23 cellular contexts compared by ENCODE assay signal in genomic region chr11:26632691-26633159, GRCh38.
DNase-seq lines count a peak whose midpoint lies in the region; ATAC-seq, FAIRE-seq and TF ChIP-seq lines count a peak whose summit lies in the region.
"Had no signal": no experiment of that assay in that cellular context is flagged by ENCODE, and none has a peak within 500 bp of the region (broad histone marks: within the 10 kb centered on the region; RNA-seq: fewer than 3 reads in every experiment).

No MANE protein-coding gene starts in this region.

- no TSS peak for BruUV-seq in mammary epithelial cell (replicated peaks; lab: Mats Ljungman, UMichigan)

- 50% methylated on average over 1 of the region's 2 CpGs for WGBS in mammary epithelial cell (ENCODE audit: low coverage, missing lambda C conversion rate)

- TF ChIP-seq CTCF in mammary epithelial cell (conservative IDR thresholded peaks at IDR 0.05 in 1 of 2, IDR thresholded peaks at IDR 0.05 in 1 of 2; ENCODE audit: extremely low read depth in 1 of 2, insufficient read depth in 1 of 2, low read depth in 1 of 2, low read length in 2 of 2): no peak

- no peak overlapping the region for H2AFZ ChIP-seq in mammary epithelial cell (ENCODE audit: low read depth, low read length)

- DNase-seq in GM12892 (ENCODE audit: insufficient read length) (no peak), sciatic nerve (ENCODE audit: low spot score) (no peak), mammary epithelial cell (no peak)
- DNase-seq: activated CD4-positive, CD25-positive, alpha-beta regulatory T cell; body of pancreas; CD4-positive, alpha-beta T cell; dermis blood vessel endothelial cell; DND-41; glutamatergic neuron; HCEC 1CT; immature natural killer cell; NCI-H1092; stimulated activated naive CD4-positive, alpha-beta T cell; trophoblast cell had no signal

- FAIRE-seq in GM12892 (lab: Jason Lieb, UNC): peak; percentile 88

- H3K4me3 ChIP-seq in mammary epithelial cell (replicated peaks in 1 of 3; ENCODE audit: insufficient read depth in 1 of 3, low read depth in 2 of 3, low read length in 3 of 3): no peak overlapping the region
- H3K4me3 ChIP-seq: body of pancreas had no signal

- H4K20me1 ChIP-seq in mammary epithelial cell (ENCODE audit: insufficient read depth, low read length): no peaks in the 10 kb centered on the region

- peaks cover 9% of the 10 kb centered on the region for H3K9me3 Mint-ChIP-seq in activated T-helper 17 cell treated with anti-CD3 and anti-CD28 coated beads, Interleukin-2, amount 50 U/mL, for 72 hours
- H3K9me3 Mint-ChIP-seq: T-helper 1 cell treated with Interleukin-12 subunit alpha and Interleukin-12 subunit beta and Interleukin-4 antibody, amounts not matched to agents 30 μg/mL and 1 μg/mL, for 36 hours had no signal

- no peak overlapping the region for H3K27ac Mint-ChIP-seq in activated T-helper 17 cell treated with anti-CD3 and anti-CD28 coated beads, Interleukin-2, amount 50 U/mL, for 72 hours
- H3K27ac Mint-ChIP-seq: activated naive CD4-positive, alpha-beta T cell treated with anti-CD3 and anti-CD28 coated beads, Interleukin-2, amount 50 U/mL, for 24 hours; CD4-positive, alpha-beta T cell; immature natural killer cell; natural killer cell treated with Interleukin-12 subunit alpha and Interleukin-12 subunit beta and Interleukin-15 and Interleukin-18, amount 100 ng/mL, for 72 hours; T-helper 1 cell treated with Interleukin-12 subunit alpha and Interleukin-12 subunit beta and Interleukin-4 antibody, amounts not matched to agents 30 μg/mL and 1 μg/mL, for 36 hours had no signal

- H3K9ac ChIP-seq in mammary epithelial cell (ENCODE audit: insufficient read depth, low read length): no peak overlapping the region

- no peak overlapping the region for H3K4me3 Mint-ChIP-seq in activated T-helper 17 cell treated with anti-CD3 and anti-CD28 coated beads, Interleukin-2, amount 50 U/mL, for 72 hours
- H3K4me3 Mint-ChIP-seq: activated naive CD4-positive, alpha-beta T cell treated with anti-CD3 and anti-CD28 coated beads, Interleukin-2, amount 50 U/mL, for 24 hours; CD4-positive, alpha-beta T cell; IgD-negative memory B cell; immature natural killer cell; natural killer cell treated with Interleukin-12 subunit alpha and Interleukin-12 subunit beta and Interleukin-15 and Interleukin-18, amount 100 ng/mL, for 72 hours; T-helper 1 cell treated with Interleukin-12 subunit alpha and Interleukin-12 subunit beta and Interleukin-4 antibody, amounts not matched to agents 30 μg/mL and 1 μg/mL, for 36 hours had no signal

- no peak for TF ChIP-seq POLR2A in GM12892 (IDR thresholded peaks at IDR 0.05; ENCODE audit: low read depth, low read length)

- no peak overlapping the region for H3K27ac ChIP-seq in mammary epithelial cell (ENCODE audit: insufficient read depth, low read depth, low read length)
- H3K27ac ChIP-seq: body of pancreas had no signal

- in situ Hi-C loops in mammary epithelial cell (cut with MboI; ENCODE audit: low sequenced_read_pairs in 2 of 2): no loop called here

- dilution Hi-C loops in mammary epithelial cell (cut with HindIII; ENCODE audit: low sequenced_read_pairs): no loop called here

- no peaks in the 10 kb centered on the region for H3K4me1 ChIP-seq in mammary epithelial cell (ENCODE audit: insufficient read depth, low read length)
- H3K4me1 ChIP-seq: body of pancreas had no signal

- no peaks in the 10 kb centered on the region for H3K27me3 Mint-ChIP-seq in activated T-helper 17 cell treated with anti-CD3 and anti-CD28 coated beads, Interleukin-2, amount 50 U/mL, for 72 hours
- H3K27me3 Mint-ChIP-seq: activated naive CD4-positive, alpha-beta T cell treated with anti-CD3 and anti-CD28 coated beads, Interleukin-2, amount 50 U/mL, for 24 hours; CD4-positive, alpha-beta T cell; IgD-negative memory B cell; natural killer cell treated with Interleukin-12 subunit alpha and Interleukin-12 subunit beta and Interleukin-15 and Interleukin-18, amount 100 ng/mL, for 72 hours had no signal

- intact Hi-C loops in sciatic nerve (cut with DNase I): no loop called here
- intact Hi-C loops in mammary epithelial cell (cut with micrococcal nuclease): no loop called here

- no peak overlapping the region for H3K4me2 ChIP-seq in mammary epithelial cell (ENCODE audit: insufficient read depth, low read depth, low read length)

- no peaks in the 10 kb centered on the region for H3K36me3 ChIP-seq in mammary epithelial cell (ENCODE audit: insufficient read depth, low read length)

- H3K36me3 Mint-ChIP-seq in activated T-helper 17 cell treated with anti-CD3 and anti-CD28 coated beads, Interleukin-2, amount 50 U/mL, for 72 hours (ENCODE audit: low read depth): no peaks in the 10 kb centered on the region
- H3K36me3 Mint-ChIP-seq: activated naive CD4-positive, alpha-beta T cell treated with anti-CD3 and anti-CD28 coated beads, Interleukin-2, amount 50 U/mL, for 24 hours; IgD-negative memory B cell; natural killer cell treated with Interleukin-12 subunit alpha and Interleukin-12 subunit beta and Interleukin-15 and Interleukin-18, amount 100 ng/mL, for 72 hours had no signal

- no peaks in the 10 kb centered on the region for H3K4me1 Mint-ChIP-seq in activated T-helper 17 cell treated with anti-CD3 and anti-CD28 coated beads, Interleukin-2, amount 50 U/mL, for 72 hours
- H3K4me1 Mint-ChIP-seq: activated naive CD4-positive, alpha-beta T cell treated with anti-CD3 and anti-CD28 coated beads, Interleukin-2, amount 50 U/mL, for 24 hours; immature natural killer cell had no signal

- CTCF ChIA-PET in mammary epithelial cell (lab: Charles Lee; ENCODE audit: low non-redundant PET): no interaction called here

- H3K27me3 ChIP-seq in mammary epithelial cell (ENCODE audit: insufficient read depth, low read length): no peaks in the 10 kb centered on the region
- H3K27me3 ChIP-seq: body of pancreas had no signal

- ATAC-seq in GM19035 (IDR thresholded peaks at IDR 0.05; ENCODE audit: unreplicated experiment): peak; percentile 91
- peak; percentile 72 for ATAC-seq in HG02763 (IDR thresholded peaks at IDR 0.05; ENCODE audit: unreplicated experiment)
- peak; percentile 89 for ATAC-seq in HG03520 (IDR thresholded peaks at IDR 0.05; ENCODE audit: unreplicated experiment)
- ATAC-seq in activated T-helper 17 cell treated with anti-CD3 and anti-CD28 coated beads, Interleukin-2, amount 50 U/mL, for 72 hours (replicated peaks): no peak
- no peak for ATAC-seq in sciatic nerve
- ATAC-seq in HG02970 (IDR thresholded peaks at IDR 0.05; ENCODE audit: low FRiP score, unreplicated experiment): no peak
- ATAC-seq: body of pancreas; natural killer cell treated with Interleukin-12 subunit alpha and Interleukin-12 subunit beta and Interleukin-15 and Interleukin-18, amount 100 ng/mL, for 72 hours had no signal

- no peaks in the 10 kb centered on the region for H3K9me3 ChIP-seq in mammary epithelial cell (replicated peaks; ENCODE audit: insufficient read depth, low read length)
- H3K9me3 ChIP-seq: body of pancreas had no signal

- H3K79me2 ChIP-seq in mammary epithelial cell (ENCODE audit: insufficient read depth, low read length): no peaks in the 10 kb centered on the region

Comparison
In these comparisons a context has a peak if more than half of its experiments do, and no peak if none do; other contexts are left out.
1. ATAC-seq: peak in GM19035 (single experiment), HG02763 (single experiment) and HG03520 (single experiment); none in activated T-helper 17 cell treated with anti-CD3 and anti-CD28 coated beads, Interleukin-2, amount 50 U/mL, for 72 hours (single experiment), sciatic nerve (single experiment) and HG02970 (single experiment).